In the genomic region with DNA sequence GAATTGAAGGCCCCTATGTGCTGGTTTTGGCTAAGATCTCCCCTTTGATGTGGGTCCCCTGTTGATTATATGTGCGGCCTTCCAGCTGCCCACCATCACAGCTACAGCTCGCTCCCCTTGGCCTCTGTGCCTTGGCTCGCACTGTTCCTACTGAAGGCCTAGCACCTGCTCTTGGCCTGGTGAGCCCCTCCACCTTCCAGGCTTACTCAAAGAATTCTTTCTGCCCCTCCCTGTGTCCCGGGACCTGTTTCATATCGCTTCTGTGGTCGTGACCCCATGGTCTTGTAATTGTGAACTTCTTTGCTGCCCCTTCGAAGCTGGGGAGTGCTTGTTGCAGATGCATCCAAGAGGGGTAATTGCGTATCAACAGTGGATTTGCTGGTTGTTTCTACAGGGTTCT, we compare ENCODE assay signal across 15 cellular contexts. TPM values are rescaled to one million over a fixed set of nuclear protein-coding genes. Genes with fewer than 3 reads are reported as not detected.
DNase-seq lines count a peak whose midpoint lies in the region; ATAC-seq, FAIRE-seq and TF ChIP-seq lines count a peak whose summit lies in the region.
"Had no signal": no experiment of that assay in that cellular context is flagged by ENCODE, and none has a peak within 500 bp of the region (broad histone marks: within the 10 kb centered on the region; RNA-seq: fewer than 3 reads in every experiment).

No MANE protein-coding gene starts in this region.

- H3K27ac ChIP-seq in OCI-LY7 (ENCODE audit: low read depth, low read length, poor library complexity, severe bottlenecking), result no peak overlapping the region
- no peak overlapping the region for H3K27ac ChIP-seq in K562 (ENCODE audit: extremely low read depth, low read depth, low read length)
- peak overlapping the region; percentile 86 to 94 (median 92) for H3K27ac ChIP-seq in transverse colon
- H3K27ac ChIP-seq: SJSA1 had no signal

- no peak overlapping the region; a peak in 1 of 4 replicates for H3K9ac ChIP-seq in K562 (ENCODE audit: insufficient read depth in 1 of 2, low read depth in 2 of 2, low read length in 2 of 2)

- in situ Hi-C loops in K562 (cut with MboI), result no loop called here
- in situ Hi-C loops in transverse colon (cut with MboI; ENCODE audit: low pct_ligation_motif_present in 1 of 4, low pct_unique_long_range_greater_than_20kb in 1 of 4, low sequenced_read_pairs in 3 of 4), result no loop called here

- H3K27me3 ChIP-seq in K562 (ENCODE audit: control insufficient read depth in 2 of 2, insufficient read depth in 2 of 2, low read length in 2 of 2), result no peaks in the 10 kb centered on the region
- H3K27me3 ChIP-seq in transverse colon, result no peaks in the 10 kb centered on the region
- H3K27me3 ChIP-seq: SJSA1 had no signal

- H3K27ac Mint-ChIP-seq in nephron progenitor cell, result peak overlapping the region; percentile 71

- H3K9me3 ChIP-seq in OCI-LY7 (ENCODE audit: low read length) (no peaks in the 10 kb centered on the region), K562 (replicated peaks; ENCODE audit: control insufficient read depth, insufficient read depth, low read depth, low read length) (no peaks in the 10 kb centered on the region), transverse colon (no peaks in the 10 kb centered on the region)
- H3K9me3 ChIP-seq: SJSA1 had no signal

- TF ChIP-seq CTCF in OCI-LY7 (conservative IDR thresholded peaks at IDR 0.05; ENCODE audit: low read length) (no peak), K562 (IDR thresholded peaks at IDR 0.05 in 2 of 3, conservative IDR thresholded peaks at IDR 0.05 in 1 of 3; ENCODE audit: insufficient read depth in 2 of 3, low read depth in 1 of 3, low read length in 3 of 3) (no peak), nephron progenitor cell (IDR thresholded peaks at IDR 0.05) (no peak), transverse colon (IDR thresholded peaks at IDR 0.05) (no peak)

- H3K27me3 Mint-ChIP-seq in nephron progenitor cell (ENCODE audit: low read depth, poor library complexity), result no peaks in the 10 kb centered on the region

- H4K20me1 ChIP-seq in OCI-LY7 (ENCODE audit: insufficient read depth, low read length) (no peaks in the 10 kb centered on the region), K562 (replicated peaks; ENCODE audit: control insufficient read depth, insufficient read depth, low read length) (no peaks in the 10 kb centered on the region)

- TF ChIP-seq POLR2A in K562 (conservative IDR thresholded peaks at IDR 0.05), result no peak
- TF ChIP-seq POLR2A in transverse colon (IDR thresholded peaks at IDR 0.05), result no peak

- WGBS in K562 (ENCODE audit: insufficient coverage, low coverage, missing lambda C conversion rate), result 95% methylated on average over 8 of the region's 8 CpGs
- WGBS in transverse colon (ENCODE audit: low coverage in 1 of 2), 2 donors, result 97% methylated on average over 6 to 8 of the region's 8 CpGs

- no peak overlapping the region for H3K4me3 ChIP-seq in OCI-LY7 (ENCODE audit: low read depth, low read length, poor library complexity, severe bottlenecking)
- no peak overlapping the region for H3K4me3 ChIP-seq in K562
- no peak overlapping the region for H3K4me3 ChIP-seq in transverse colon
- H3K4me3 ChIP-seq: SJSA1 had no signal

- H3K9me1 ChIP-seq in K562 (ENCODE audit: control insufficient read depth, insufficient read depth, low read length), result peaks cover 5% of the 10 kb centered on the region

- peaks cover 64% of the 10 kb centered on the region for H3K36me3 Mint-ChIP-seq in nephron progenitor cell (ENCODE audit: low read depth)

- H3K79me2 ChIP-seq in OCI-LY7 (ENCODE audit: insufficient read depth, low read depth, low read length) (no peaks in the 10 kb centered on the region), K562 (ENCODE audit: control insufficient read depth, insufficient read depth, low read length) (no peaks in the 10 kb centered on the region)

- H3K36me3 ChIP-seq in OCI-LY7 (ENCODE audit: insufficient read depth, low read length), result peaks cover 91% of the 10 kb centered on the region
- H3K36me3 ChIP-seq in K562 (ENCODE audit: control insufficient read depth, insufficient read depth, low read length), result peaks cover 58% of the 10 kb centered on the region; the same call in 2 of the 3 replicates
- H3K36me3 ChIP-seq in transverse colon, result peaks cover 0 to 25% (median 4%) of the 10 kb centered on the region in 4 donors

- CTCF ChIA-PET in OCI-LY7 (lab: Charles Lee; ENCODE audit: unreplicated experiment) (no interaction called here), K562 (lab: Yijun Ruan, JAX; ENCODE audit: low intra/inter-chr PET ratio) (no interaction called here)

- BruUV-seq in OCI-LY7 (replicated peaks; lab: Mats Ljungman, UMichigan), result TSS peak; percentile 36
- BruUV-seq in K562 (replicated peaks; lab: Mats Ljungman, UMichigan), result TSS peak; percentile 30

- TF ChIP-seq EP300 in K562 (IDR thresholded peaks at IDR 0.05; ENCODE audit: low read length), result no peak
- no peak for TF ChIP-seq EP300 in transverse colon (IDR thresholded peaks at IDR 0.05; ENCODE audit: low read depth)

- ATAC-seq in K562 (no peak; the same call in 2 of the 3 replicates), GM21381 (IDR thresholded peaks at IDR 0.05; ENCODE audit: unreplicated experiment) (no peak)

- intact Hi-C loops in OCI-LY7 (cut with micrococcal nuclease; ENCODE audit: unreplicated experiment), result no loop called here
- intact Hi-C loops in K562 (cut with micrococcal nuclease), result no loop called here
- intact Hi-C loops in transverse colon (cut with DNase I; ENCODE audit: low total_unique reads), result no loop called here

- H3K4me3 Mint-ChIP-seq in nephron progenitor cell, result no peak overlapping the region

- H3K4me1 ChIP-seq in OCI-LY7 (ENCODE audit: insufficient read depth, low read length, poor library complexity, severe bottlenecking) (no peaks in the 10 kb centered on the region), K562 (replicated peaks in 1 of 2; ENCODE audit: control insufficient read depth in 2 of 2, insufficient read depth in 2 of 2, low read length in 2 of 2) (no peaks in the 10 kb centered on the region), transverse colon (peaks cover 7 to 56% (median 24%) of the 10 kb centered on the region in 4 donors)

- DNase-seq in OCI-LY7 (ENCODE audit: low spot score) (no peak), K562 (ENCODE audit: extremely low read depth in 1 of 4, low spot score in 3 of 4) (no peak), nephron progenitor cell (no peak), transverse colon (no peak), NOMO-1 (lab: John Stamatoyannopoulos, UW; ENCODE audit: unreplicated experiment in 2 of 2) (no peak), NOMO-1 treated with dmso at 0.1 percent for 144 hours (lab: John Stamatoyannopoulos, UW; ENCODE audit: unreplicated experiment) (no peak)
- DNase-seq: DMS153, GDM1, NCI-H1417, NCI-H187, NCI-H2107, NCI-H510A, NCI-H82 had no signal

- peaks cover 22% of the 10 kb centered on the region for H3K4me1 Mint-ChIP-seq in nephron progenitor cell

- H3K9me3 Mint-ChIP-seq in nephron progenitor cell, result no peaks in the 10 kb centered on the region

- no peak for FAIRE-seq in K562 (lab: Jason Lieb, UNC)

- POLR2A ChIA-PET in OCI-LY7 (lab: Charles Lee) (no interaction called here), K562 (lab: Yijun Ruan, JAX) (interaction anchor here (1.5 kb wide), 1 partner anchor 10 kb away, joined by 6 read pairs; no protein-coding TSS in a partner anchor)

- no peaks in the 10 kb centered on the region for H3K9me2 ChIP-seq in OCI-LY7 (ENCODE audit: insufficient read depth, low read length)

- H2AFZ ChIP-seq in OCI-LY7 (ENCODE audit: low read length), result no peak overlapping the region
- H2AFZ ChIP-seq in K562 (ENCODE audit: low read depth, low read length), result no peak overlapping the region

- H3K4me2 ChIP-seq in OCI-LY7 (ENCODE audit: low read length) (no peak overlapping the region), K562 (ENCODE audit: insufficient read depth, low read length) (no peak overlapping the region)

- no peak for TF ChIP-seq RAD21 in K562 (CRISPR knock-in tag; conservative IDR thresholded peaks at IDR 0.05 in 1 of 2, IDR thresholded peaks at IDR 0.05 in 1 of 2)

RNA-seq across cellular contexts. Expression of a gene that starts 12.5 kb away (rescaled TPM):
- 17.6 and 22.4 TPM in 2 replicates for total RNA-seq in OCI-LY7 (2014; rRNA removed; shearing (Covaris generic))
- 37.8 and 43.5 TPM in 2 replicates for total RNA-seq in OCI-LY7 (2022)
- total RNA-seq in K562 (2011; cell fraction: chromatin; rRNA removed; ENCODE audit: low replicate concordance), result 19.0 and 32.2 TPM in 2 replicates
- total RNA-seq in K562 (2011; cell fraction: nucleolus; rRNA removed), result 21.4 and 24.3 TPM in 2 replicates
- total RNA-seq in K562 (2011; cell fraction: nucleoplasm; rRNA removed), result 22.4 and 37.3 TPM in 2 replicates
- 17.4 and 23.3 TPM in 2 replicates for total RNA-seq in K562 (2014; rRNA removed)
- total RNA-seq in K562 (2014; rRNA removed; fragmentation: Illumina TruSeq; extraction: Trizol), result 14.4 and 15.6 TPM in 2 replicates
- 12.6 and 13.3 TPM in 2 replicates for total RNA-seq in K562 (2015; rRNA removed; fragmentation: Illumina TruSeq; extraction: Trizol)
- 35.8 and 39.6 TPM in 2 replicates for total RNA-seq in K562 (2021)
- 19.0 and 21.9 TPM in 2 replicates for polyA plus RNA-seq in K562 (2011; rRNA removed)
- 21.6 and 31.5 TPM in 2 replicates for polyA plus RNA-seq in K562 (2011; cell fraction: cytosol; rRNA removed)
- polyA plus RNA-seq in K562 (2011; cell fraction: nucleus; rRNA removed), result 17.8 and 23.4 TPM in 2 replicates
- polyA plus RNA-seq in K562 (2012), result 18.4 and 21.4 TPM in 2 replicates
- polyA plus RNA-seq in K562 (2014; fragmentation: Illumina TruSeq; extraction: Trizol), result 20.5 and 21.0 TPM in 2 replicates
- under 1 TPM; 0.35 to 0.72 TPM for polyA plus RNA-seq in K562 (2014; fragmentation: Nextera tagmentation; extraction: Ambion mirVana)
- polyA plus RNA-seq in K562 (2014; rRNA removed), result 19.5 and 23.1 TPM in 2 replicates
- 14.3 and 21.6 TPM in 2 replicates for polyA minus RNA-seq in K562 (2011; rRNA and poly(A)+ RNA removed)
- polyA minus RNA-seq in K562 (2011; cell fraction: cytosol; rRNA and poly(A)+ RNA removed), result 12.3 and 19.2 TPM in 2 replicates
- polyA minus RNA-seq in K562 (2011; cell fraction: nucleus; rRNA and poly(A)+ RNA removed), result 8.6 and 12.6 TPM in 2 replicates
- 100 to 1,000 TPM in 2 of 4 donors, 10 to 100 TPM in 2; 46.4 to 211 (median 93.4) TPM for total RNA-seq in transverse colon

RNA-seq across cellular contexts. Expression of a gene that starts 20.3 kb away (rescaled TPM):
- total RNA-seq in OCI-LY7 (2014; rRNA removed; shearing (Covaris generic)), result 1.9 and 2.8 TPM in 2 replicates
- total RNA-seq in OCI-LY7 (2022) (2.0 TPM in 2 replicates), K562 (2014; rRNA removed) (0.73 and 0.78 TPM in 2 replicates), K562 (2014; rRNA removed; fragmentation: Illumina TruSeq; extraction: Trizol) (0.48 and 0.65 TPM in 2 replicates), K562 (2015; rRNA removed; fragmentation: Illumina TruSeq; extraction: Trizol) (0.53 and 0.76 TPM in 2 replicates), K562 (2021) (1.0 and 1.4 TPM in 2 replicates), transverse colon (1 to 10 TPM in 3 of 4 donors, not detected in 1; 1.4 to 3.0 (median 2.0) TPM)
- total RNA-seq in K562 (2011; cell fraction: chromatin; rRNA removed; ENCODE audit: low replicate concordance), result 1.1 and 2.5 TPM in 2 replicates
- 0.79 and 1.7 TPM in 2 replicates for total RNA-seq in K562 (2011; cell fraction: nucleolus; rRNA removed)
- 1.1 and 1.3 TPM in 2 replicates for total RNA-seq in K562 (2011; cell fraction: nucleoplasm; rRNA removed)
- polyA plus RNA-seq in K562 (2011; rRNA removed) (0.65 and 1.2 TPM in 2 replicates), K562 (2014; fragmentation: Illumina TruSeq; extraction: Trizol) (0.86 and 1.1 TPM in 2 replicates), K562 (2014; fragmentation: Nextera tagmentation; extraction: Ambion mirVana) (under 1 TPM; 0.07 to 0.28 TPM), K562 (2014; rRNA removed) (0.60 and 1.3 TPM in 2 replicates)
- 1.0 and 2.3 TPM in 2 replicates for polyA plus RNA-seq in K562 (2011; cell fraction: cytosol; rRNA removed)
- polyA plus RNA-seq in K562 (2011; cell fraction: nucleus; rRNA removed), result 2.6 and 3.3 TPM in 2 replicates
- polyA plus RNA-seq in K562 (2012), result 0.13 and 0.28 TPM in 2 replicates
- 0.51 and 0.56 TPM in 2 replicates for polyA minus RNA-seq in K562 (2011; rRNA and poly(A)+ RNA removed)
- 0.91 TPM in 1 of 2 replicates, not detected in the other for polyA minus RNA-seq in K562 (2011; cell fraction: cytosol; rRNA and poly(A)+ RNA removed)
- 0.11 and 0.40 TPM in 2 replicates for polyA minus RNA-seq in K562 (2011; cell fraction: nucleus; rRNA and poly(A)+ RNA removed)

RNA-seq across cellular contexts. Expression of a gene that starts 59.7 kb away (rescaled TPM):
- 0.32 TPM in 1 of 2 replicates, not detected in the other for total RNA-seq in OCI-LY7 (2014; rRNA removed; shearing (Covaris generic))
- total RNA-seq in OCI-LY7 (2022), result 0.33 and 0.68 TPM in 2 replicates
- total RNA-seq in K562 (2011; cell fraction: chromatin; rRNA removed; ENCODE audit: low replicate concordance), result 0.19 and 0.21 TPM in 2 replicates
- total RNA-seq in K562 (2011; cell fraction: nucleolus; rRNA removed), result 0.26 and 0.33 TPM in 2 replicates
- total RNA-seq in K562 (2011; cell fraction: nucleoplasm; rRNA removed), result 0.29 TPM in 1 of 2 replicates, not detected in the other
- 1.2 TPM in 2 replicates for total RNA-seq in K562 (2014; rRNA removed)
- 0.26 and 0.73 TPM in 2 replicates for total RNA-seq in K562 (2014; rRNA removed; fragmentation: Illumina TruSeq; extraction: Trizol)
- total RNA-seq in K562 (2015; rRNA removed; fragmentation: Illumina TruSeq; extraction: Trizol), result 0.76 and 0.79 TPM in 2 replicates
- total RNA-seq in K562 (2021), result 0.62 and 0.63 TPM in 2 replicates
- 0.38 and 0.56 TPM in 2 replicates for polyA plus RNA-seq in K562 (2011; rRNA removed)
- polyA plus RNA-seq in K562 (2011; cell fraction: cytosol; rRNA removed), result 0.31 and 0.48 TPM in 2 replicates
- 0.24 and 0.50 TPM in 2 replicates for polyA plus RNA-seq in K562 (2011; cell fraction: nucleus; rRNA removed)
- polyA plus RNA-seq in K562 (2012), result 1.3 and 2.6 TPM in 2 replicates
- 0.85 and 0.87 TPM in 2 replicates for polyA plus RNA-seq in K562 (2014; fragmentation: Illumina TruSeq; extraction: Trizol)
- polyA plus RNA-seq in K562 (2014; fragmentation: Nextera tagmentation; extraction: Ambion mirVana), result under 1 TPM; 0.30 to 0.55 TPM
- polyA plus RNA-seq in K562 (2014; rRNA removed), result 0.56 and 0.65 TPM in 2 replicates
- 0.36 and 0.63 TPM in 2 replicates for polyA minus RNA-seq in K562 (2011; rRNA and poly(A)+ RNA removed)
- polyA minus RNA-seq in K562 (2011; cell fraction: cytosol; rRNA and poly(A)+ RNA removed), result not detected in 2 replicates
- not detected in 2 replicates for polyA minus RNA-seq in K562 (2011; cell fraction: nucleus; rRNA and poly(A)+ RNA removed)
- 10 to 100 TPM in 1 of 4 donors, 1 to 10 TPM in 3; 4.2 to 15.3 (median 5.8) TPM for total RNA-seq in transverse colon

Comparison
In these comparisons a context has a peak if more than half of its experiments do, and no peak if none do; other contexts are left out.
1. H3K27ac ChIP-seq: peak in transverse colon (4 of 4); none in OCI-LY7 (single experiment) and K562 (single experiment).